In genomic region chr1:186404454-186405051, GRCh38 we compare ENCODE assay signal across 1 cellular context.
TF ChIP-seq lines count a peak whose summit lies in the region.

No MANE protein-coding gene starts in this region.

TF ChIP-seq in GM23338, 12 proteins besides CTCF, POLR2A, EP300 and RAD21 (continued from another document):
- TF ChIP-seq ETS1 (IDR thresholded peaks at IDR 0.05) (no peak), REST (IDR thresholded peaks at IDR 0.05; ENCODE audit: unreplicated experiment) (no peak)
